Comparison of ENCODE assay signal across 1 cellular context in genomic region chr10:30048768-30049507, GRCh38.
TF ChIP-seq lines count a peak whose summit lies in the region.

No MANE protein-coding gene starts in this region.

TF ChIP-seq in HepG2, 621 proteins besides CTCF, POLR2A, EP300 and RAD21:
- no peak for TF ChIP-seq ZNF550 (CRISPR knock-in tag; IDR thresholded peaks at IDR 0.05; ENCODE audit: borderline replicate concordance)
- no peak for TF ChIP-seq ZNF33A (CRISPR knock-in tag; IDR thresholded peaks at IDR 0.05; ENCODE audit: borderline replicate concordance)
- no peak for TF ChIP-seq IRF9 (CRISPR knock-in tag; IDR thresholded peaks at IDR 0.05; ENCODE audit: borderline replicate concordance)
- TF ChIP-seq ASH2L (IDR thresholded peaks at IDR 0.05; ENCODE audit: insufficient read length, low read depth, low read length): no peak
- TF ChIP-seq MAX (IDR thresholded peaks at IDR 0.05): no peak
- TF ChIP-seq ARID4A (CRISPR knock-in tag; IDR thresholded peaks at IDR 0.05; ENCODE audit: borderline replicate concordance): no peak
- TF ChIP-seq ATF5 (CRISPR knock-in tag; IDR thresholded peaks at IDR 0.05; ENCODE audit: low read depth): no peak
- TF ChIP-seq PITX1 (CRISPR knock-in tag; IDR thresholded peaks at IDR 0.05): no peak
